Comparison of ENCODE assay signal across 22 cellular contexts in the genomic region with DNA sequence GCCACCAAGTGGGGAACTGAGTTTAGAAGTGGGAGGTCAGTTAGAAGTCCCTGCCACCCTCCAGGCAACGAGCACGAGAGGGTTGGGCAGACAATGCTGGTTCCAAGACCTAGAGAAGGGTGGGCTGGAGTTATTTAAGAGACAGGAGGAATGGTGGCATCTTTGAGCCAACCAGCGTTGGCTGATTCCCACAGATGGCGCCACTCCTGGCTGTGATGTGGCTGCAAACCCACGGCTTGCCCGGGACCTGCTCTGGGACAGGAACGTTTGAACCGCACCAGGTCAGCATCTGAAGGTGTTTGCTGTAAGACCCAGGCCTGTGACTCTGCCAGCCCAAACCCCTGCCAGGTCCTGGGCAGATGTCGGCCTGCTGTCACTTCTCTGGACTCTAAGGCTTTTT. TPM values are rescaled to one million over a fixed set of nuclear protein-coding genes. Genes with fewer than 3 reads are reported as not detected.
A peak's percentile ranks its signal among the peaks of the same experiment; 100 is the strongest.
DNase-seq lines count a peak whose midpoint lies in the region; ATAC-seq and TF ChIP-seq lines count a peak whose summit lies in the region.
"Had no signal": no experiment of that assay in that cellular context is flagged by ENCODE, and none has a peak within 500 bp of the region (broad histone marks: within the 10 kb centered on the region; RNA-seq: fewer than 3 reads in every experiment).

No MANE protein-coding gene starts in this region.

- no peaks in the 10 kb centered on the region for H3K27me3 ChIP-seq in OCI-LY3 (ENCODE audit: low read depth, low read length)
- no peaks in the 10 kb centered on the region for H3K27me3 ChIP-seq in CD8-positive, alpha-beta memory T cell (ENCODE audit: insufficient read depth, low read length, poor library complexity, severe bottlenecking)
- H3K27me3 ChIP-seq: hepatocyte, upper lobe of left lung had no signal

- H3K9me3 ChIP-seq in OCI-LY3 (ENCODE audit: insufficient read depth, low read length) = no peaks in the 10 kb centered on the region
- H3K9me3 ChIP-seq in CD8-positive, alpha-beta memory T cell (ENCODE audit: low read length) = no peaks in the 10 kb centered on the region
- H3K9me3 ChIP-seq: upper lobe of left lung had no signal

- peaks cover 22% of the 10 kb centered on the region for H3K36me3 Mint-ChIP-seq in endothelial cell (ENCODE audit: low read depth, unreplicated experiment)
- peaks cover 10% of the 10 kb centered on the region for H3K36me3 Mint-ChIP-seq in activated CD4-positive, alpha-beta memory T cell treated with anti-CD3 and anti-CD28 coated beads, Interleukin-2, amount 10 ng/mL, durations not matched to agents 7 days and 5 days (ENCODE audit: low read depth)
- peaks cover 11 to 58% (median 16%) of the 10 kb centered on the region in 3 donors for H3K36me3 Mint-ChIP-seq in CD8-positive, alpha-beta memory T cell
- H3K36me3 Mint-ChIP-seq: natural killer cell had no signal

- no peak for DNase-seq in left ventricle myocardium superior
- DNase-seq in Right ventricle myocardium inferior (ENCODE audit: missing footprints) = no peak
- no peak for DNase-seq in endothelial cell (ENCODE audit: low spot score)
- no peak for DNase-seq in activated CD4-positive, alpha-beta T cell treated with anti-CD3 and anti-CD28 coated beads for 48 hours
- no peak for DNase-seq in activated CD4-positive, alpha-beta memory T cell treated with anti-CD3 and anti-CD28 coated beads, Interleukin-2, amount 10 ng/mL, durations not matched to agents 7 days and 5 days
- no peak for DNase-seq in CD8-positive, alpha-beta memory T cell
- DNase-seq: activated B cell treated with CpG ODN at 0.5 μM for 24 hours; activated CD8-positive, alpha-beta memory T cell treated with anti-CD3 and anti-CD28 coated beads, Interleukin-2, amount 10 ng/mL, durations not matched to agents 7 days and 5 days; activated naive CD4-positive, alpha-beta T cell; activated T-cell treated with anti-CD3 and anti-CD28 coated beads, Interleukin-2, amount 50 U/mL, for 48 hours; CD4-positive, alpha-beta T cell; HCEC 1CT; natural killer cell; NCI-H1092; NCI-H1694; NCI-H748 treated with DMSO at 0.1 percent for 48 hours; upper lobe of left lung had no signal

- POLR2A ChIA-PET in activated CD4-positive, alpha-beta memory T cell treated with anti-CD3 and anti-CD28 coated beads, Interleukin-2, amount 10 ng/mL, durations not matched to agents 7 days and 5 days (lab: Charles Lee) = no interaction called here
- POLR2A ChIA-PET in CD8-positive, alpha-beta memory T cell (lab: Charles Lee) = no interaction called here

- TF ChIP-seq CTCF in OCI-LY3 (IDR thresholded peaks at IDR 0.05; ENCODE audit: low read depth, low read length) (peak; percentile 10; the same call in 1 of the 2 replicates), endothelial cell (IDR thresholded peaks at IDR 0.05; ENCODE audit: unreplicated experiment) (no peak)

- H3K36me3 ChIP-seq in OCI-LY3 (replicated peaks; ENCODE audit: low read depth, low read length) = peaks cover 8% of the 10 kb centered on the region
- H3K36me3 ChIP-seq in CD8-positive, alpha-beta memory T cell (ENCODE audit: insufficient read depth, low read length) = no peaks in the 10 kb centered on the region

- peaks cover 7% of the 10 kb centered on the region for H3K4me1 Mint-ChIP-seq in endothelial cell (ENCODE audit: unreplicated experiment)
- peaks cover 4% of the 10 kb centered on the region for H3K4me1 Mint-ChIP-seq in activated CD4-positive, alpha-beta memory T cell treated with anti-CD3 and anti-CD28 coated beads, Interleukin-2, amount 10 ng/mL, durations not matched to agents 7 days and 5 days
- H3K4me1 Mint-ChIP-seq in CD8-positive, alpha-beta memory T cell = peaks cover 33 to 63% (median 47%) of the 10 kb centered on the region in 3 donors

- ATAC-seq in left ventricle myocardium superior (peak; percentile 6), Right ventricle myocardium inferior (no peak), HG02852 (IDR thresholded peaks at IDR 0.05; ENCODE audit: unreplicated experiment) (no peak)
- ATAC-seq: activated CD8-positive, alpha-beta memory T cell treated with anti-CD3 and anti-CD28 coated beads, Interleukin-2, amount 10 ng/mL, durations not matched to agents 7 days and 5 days; stimulated activated memory B cell treated with anti-CD40 and anti-IgM and Interleukin-4, amounts not matched to agents 10 μg/mL and 1 μg/mL and 100 μg/mL, for 72 hours had no signal

- peak overlapping the region; percentile 29 for H3K4me3 Mint-ChIP-seq in endothelial cell (ENCODE audit: unreplicated experiment)
- no peak overlapping the region for H3K4me3 Mint-ChIP-seq in activated CD4-positive, alpha-beta memory T cell treated with anti-CD3 and anti-CD28 coated beads, Interleukin-2, amount 10 ng/mL, durations not matched to agents 7 days and 5 days
- H3K4me3 Mint-ChIP-seq in CD8-positive, alpha-beta memory T cell = no peak overlapping the region
- H3K4me3 Mint-ChIP-seq: activated B cell treated with CpG ODN at 0.5 μM for 24 hours; activated CD8-positive, alpha-beta memory T cell treated with anti-CD3 and anti-CD28 coated beads, Interleukin-2, amount 10 ng/mL, durations not matched to agents 7 days and 5 days; CD4-positive, alpha-beta T cell; stimulated activated memory B cell treated with anti-CD40 and anti-IgM and Interleukin-4, amounts not matched to agents 10 μg/mL and 1 μg/mL and 100 μg/mL, for 72 hours had no signal

- peaks cover 4% of the 10 kb centered on the region for H3K27me3 Mint-ChIP-seq in endothelial cell (ENCODE audit: unreplicated experiment)
- H3K27me3 Mint-ChIP-seq in activated CD4-positive, alpha-beta memory T cell treated with anti-CD3 and anti-CD28 coated beads, Interleukin-2, amount 10 ng/mL, durations not matched to agents 7 days and 5 days = no peaks in the 10 kb centered on the region
- peaks cover 0 to 1% of the 10 kb centered on the region in 2 donors for H3K27me3 Mint-ChIP-seq in CD8-positive, alpha-beta memory T cell
- H3K27me3 Mint-ChIP-seq: activated B cell treated with CpG ODN at 0.5 μM for 24 hours; activated CD8-positive, alpha-beta memory T cell treated with anti-CD3 and anti-CD28 coated beads, Interleukin-2, amount 10 ng/mL, durations not matched to agents 7 days and 5 days; CD4-positive, alpha-beta T cell; stimulated activated memory B cell treated with anti-CD40 and anti-IgM and Interleukin-4, amounts not matched to agents 10 μg/mL and 1 μg/mL and 100 μg/mL, for 72 hours had no signal

- no peak overlapping the region for H2AFZ ChIP-seq in OCI-LY3 (ENCODE audit: low read depth, low read length)
- H2AFZ ChIP-seq: hepatocyte had no signal

- H3K4me2 ChIP-seq in OCI-LY3 (ENCODE audit: low read length) = no peak overlapping the region
- H3K4me2 ChIP-seq: hepatocyte had no signal

- H4K20me1 ChIP-seq in OCI-LY3 (ENCODE audit: insufficient read depth, low read length) = peaks cover 19% of the 10 kb centered on the region

- no peaks in the 10 kb centered on the region for H3K9me3 Mint-ChIP-seq in endothelial cell (ENCODE audit: unreplicated experiment)
- H3K9me3 Mint-ChIP-seq in activated CD4-positive, alpha-beta memory T cell treated with anti-CD3 and anti-CD28 coated beads, Interleukin-2, amount 10 ng/mL, durations not matched to agents 7 days and 5 days = no peaks in the 10 kb centered on the region
- H3K9me3 Mint-ChIP-seq in CD8-positive, alpha-beta memory T cell = peaks cover 0 to 3% (median 0%) of the 10 kb centered on the region in 5 donors
- H3K9me3 Mint-ChIP-seq: natural killer cell had no signal

- intact Hi-C loops in left ventricle myocardium superior (cut with micrococcal nuclease) (no loop called here), Right ventricle myocardium inferior (cut with DNase I) (no loop called here)

- H3K27ac ChIP-seq in OCI-LY3 (ENCODE audit: low read length) = no peak overlapping the region
- H3K27ac ChIP-seq in CD8-positive, alpha-beta memory T cell (ENCODE audit: low read depth, low read length) = no peak overlapping the region
- H3K27ac ChIP-seq: hepatocyte had no signal

- H3K4me3 ChIP-seq in OCI-LY3 (ENCODE audit: low read length) = no peak overlapping the region
- H3K4me3 ChIP-seq in CD8-positive, alpha-beta memory T cell (ENCODE audit: low read length) = no peak overlapping the region
- H3K4me3 ChIP-seq: hepatocyte, lung, upper lobe of left lung had no signal

- peaks cover 41% of the 10 kb centered on the region for H3K79me2 ChIP-seq in OCI-LY3 (ENCODE audit: low read length)

- H3K4me1 ChIP-seq in OCI-LY3 (ENCODE audit: low read length) = no peaks in the 10 kb centered on the region
- no peaks in the 10 kb centered on the region for H3K4me1 ChIP-seq in CD8-positive, alpha-beta memory T cell (ENCODE audit: insufficient read depth, low read length)

- H3K9ac ChIP-seq in OCI-LY3 (ENCODE audit: low read length) = no peak overlapping the region

- H3K27ac Mint-ChIP-seq in endothelial cell (ENCODE audit: unreplicated experiment) = no peak overlapping the region
- no peak overlapping the region for H3K27ac Mint-ChIP-seq in activated CD4-positive, alpha-beta memory T cell treated with anti-CD3 and anti-CD28 coated beads, Interleukin-2, amount 10 ng/mL, durations not matched to agents 7 days and 5 days
- H3K27ac Mint-ChIP-seq in CD8-positive, alpha-beta memory T cell = peak overlapping the region in 2 of 8 donors; percentile 63 to 70
- H3K27ac Mint-ChIP-seq: activated B cell treated with CpG ODN at 0.5 μM for 24 hours; activated CD8-positive, alpha-beta memory T cell treated with anti-CD3 and anti-CD28 coated beads, Interleukin-2, amount 10 ng/mL, durations not matched to agents 7 days and 5 days; CD4-positive, alpha-beta T cell; stimulated activated memory B cell treated with anti-CD40 and anti-IgM and Interleukin-4, amounts not matched to agents 10 μg/mL and 1 μg/mL and 100 μg/mL, for 72 hours had no signal

- CTCF ChIA-PET in activated CD4-positive, alpha-beta memory T cell treated with anti-CD3 and anti-CD28 coated beads, Interleukin-2, amount 10 ng/mL, durations not matched to agents 7 days and 5 days (lab: Charles Lee) = no interaction called here
- CTCF ChIA-PET in CD8-positive, alpha-beta memory T cell (lab: Charles Lee) = no interaction called here

RNA-seq across cellular contexts. Expression of a gene that starts 42.8 kb away (rescaled TPM):
- 9.5 TPM for total RNA-seq in left ventricle myocardium superior
- 8.8 TPM for total RNA-seq in Right ventricle myocardium inferior
- total RNA-seq in endothelial cell (ENCODE audit: unreplicated experiment) = 24.1 TPM
- 10 to 100 TPM; 20.2 to 23.3 TPM for total RNA-seq in activated CD4-positive, alpha-beta memory T cell treated with anti-CD3 and anti-CD28 coated beads, Interleukin-2, amount 10 ng/mL, durations not matched to agents 7 days and 5 days
- 10 to 100 TPM; 11.5 to 13.9 TPM for total RNA-seq in CD8-positive, alpha-beta memory T cell
- 1.6 TPM for polyA plus RNA-seq in CD8-positive, alpha-beta memory T cell
